In genomic region chr3:152474585-152474984, GRCh38 we compare ENCODE assay signal across 8 cellular contexts.
A peak's percentile ranks its signal among the peaks of the same experiment; 100 is the strongest.
DNase-seq lines count a peak whose midpoint lies in the region; ATAC-seq, FAIRE-seq and TF ChIP-seq lines count a peak whose summit lies in the region.

No MANE protein-coding gene starts in this region.

- TF ChIP-seq POLR2A in Peyer's patch (IDR thresholded peaks at IDR 0.05) (no peak), esophagus muscularis mucosa (IDR thresholded peaks at IDR 0.05; ENCODE audit: low read depth) (no peak)

- H3K4me3 ChIP-seq in Peyer's patch, result no peak overlapping the region
- H3K4me3 ChIP-seq in esophagus muscularis mucosa, result no peak overlapping the region
- H3K4me3 ChIP-seq in pancreas, result no peak overlapping the region

- 88% methylated on average over 2 of the region's 2 CpGs for WGBS in esophagus muscularis mucosa
- 88% methylated on average over 2 of the region's 2 CpGs for WGBS in pancreas, 2 donors

- FAIRE-seq in pancreas (lab: Jason Lieb, UNC), result no peak

- DNase-seq in CD1c-positive myeloid dendritic cell (ENCODE audit: extremely low spot score), result peak; percentile 77
- DNase-seq in Peyer's patch, result no peak
- DNase-seq in esophagus muscularis mucosa (ENCODE audit: extremely low spot score), result no peak
- no peak for DNase-seq in pancreas
- DNase-seq in NCI-H2227 treated with DMSO at 0.1 percent for 48 hours (lab: John Stamatoyannopoulos, UW), result no peak
- DNase-seq in stimulated activated naive CD4-positive, alpha-beta T cell (lab: John Stamatoyannopoulos, UW), result no peak

- H3K36me3 ChIP-seq in Peyer's patch, result no peaks in the 10 kb centered on the region
- no peaks in the 10 kb centered on the region for H3K36me3 ChIP-seq in esophagus muscularis mucosa
- H3K36me3 ChIP-seq in pancreas, result no peaks in the 10 kb centered on the region

- ATAC-seq in GM18873 (IDR thresholded peaks at IDR 0.05; ENCODE audit: low FRiP score, unreplicated experiment) (peak; percentile 61), HG03342 (IDR thresholded peaks at IDR 0.05; ENCODE audit: unreplicated experiment) (peak; percentile 52), pancreas (peak in 3 of 4 donors; percentile 41 to 66 (median 61))

- H3K27me3 ChIP-seq in Peyer's patch, result no peaks in the 10 kb centered on the region
- no peaks in the 10 kb centered on the region for H3K27me3 ChIP-seq in esophagus muscularis mucosa
- no peaks in the 10 kb centered on the region for H3K27me3 ChIP-seq in pancreas

- H3K9me3 ChIP-seq in Peyer's patch, result no peaks in the 10 kb centered on the region
- peaks cover 0 to 10% (median 3%) of the 10 kb centered on the region in 4 donors for H3K9me3 ChIP-seq in esophagus muscularis mucosa
- H3K9me3 ChIP-seq in pancreas, result no peaks in the 10 kb centered on the region

- H3K27ac ChIP-seq in Peyer's patch (no peak overlapping the region), esophagus muscularis mucosa (replicated peaks in 1 of 4) (no peak overlapping the region), pancreas (no peak overlapping the region)

- H3K4me1 ChIP-seq in Peyer's patch (peaks cover 0 to 4% (median 0%) of the 10 kb centered on the region in 4 donors), esophagus muscularis mucosa (peaks cover 0 to 10% (median 3%) of the 10 kb centered on the region in 4 donors), pancreas (no peaks in the 10 kb centered on the region)

- no peak for TF ChIP-seq EP300 in esophagus muscularis mucosa (IDR thresholded peaks at IDR 0.05)

- peak in 4 of 6 experiments; percentile 32 to 56 (median 54) for TF ChIP-seq CTCF in Peyer's patch (IDR thresholded peaks at IDR 0.05)
- peak; percentile 42 to 54 (median 49) for TF ChIP-seq CTCF in esophagus muscularis mucosa (IDR thresholded peaks at IDR 0.05)
- peak in 3 of 4 donors; percentile 17 to 23 (median 19) for TF ChIP-seq CTCF in pancreas (IDR thresholded peaks at IDR 0.05)

- intact Hi-C loops in esophagus muscularis mucosa (cut with DNase I), result loop anchor here (10.0 kb wide), 1 partner anchor 100 kb away; no protein-coding TSS in a partner anchor
- intact Hi-C loops in pancreas (cut with DNase I), result no loop called here
